23 cellular contexts compared by ENCODE assay signal in the genomic region with DNA sequence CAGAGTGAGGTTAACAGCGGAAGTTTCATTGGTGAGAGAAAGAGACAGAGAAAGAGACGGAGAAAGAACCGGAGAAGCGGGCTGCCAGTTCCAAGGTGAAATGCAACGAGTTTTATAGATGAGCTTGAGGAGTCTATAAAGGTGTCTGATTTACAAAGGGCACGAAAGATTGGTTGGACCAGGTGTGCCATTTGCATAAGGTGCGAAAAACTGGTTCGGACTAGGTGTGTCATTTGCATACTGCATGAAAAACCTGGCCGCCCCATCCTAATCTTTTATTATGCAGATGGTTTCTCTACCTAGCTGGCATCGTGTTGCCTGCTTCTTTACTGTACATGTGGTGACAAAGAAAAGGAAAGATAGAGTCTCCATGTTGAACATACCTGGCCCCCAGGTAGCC.
DNase-seq lines count a peak whose midpoint lies in the region; ATAC-seq and TF ChIP-seq lines count a peak whose summit lies in the region.
"Had no signal": no experiment of that assay in that cellular context is flagged by ENCODE, and none has a peak within 500 bp of the region (broad histone marks: within the 10 kb centered on the region; RNA-seq: fewer than 3 reads in every experiment).

No MANE protein-coding gene starts in this region.

- H3K4me2 ChIP-seq in GM23338: 0 out of 2 replicates have a peak overlapping the region, but pooled peaks have one; percentile 11
- H3K4me2 ChIP-seq: A549; BLaER1 treated with 17β-estradiol and CSF1 and Interleukin-3, amounts not matched to agents 10 nM and 100 nM had no signal

- H3K4me3 Mint-ChIP-seq in GM23338: no peak overlapping the region; the same call in 2 of the 3 replicates
- H3K4me3 Mint-ChIP-seq: CD4-positive, alpha-beta memory T cell had no signal

- no peaks in the 10 kb centered on the region for H3K36me3 ChIP-seq in GM23338 (ENCODE audit: insufficient read depth)
- H3K36me3 ChIP-seq: BE2C; BLaER1 treated with 17β-estradiol and CSF1 and Interleukin-3, amounts not matched to agents 10 nM and 100 nM had no signal

- DNase-seq in GM23338 (ENCODE audit: low spot score): peak; percentile 32
- peak; percentile 85 for DNase-seq in NCI-H526 treated with DMSO at 0.1 percent for 48 hours (lab: John Stamatoyannopoulos, UW)
- peak; percentile 9 for DNase-seq in epithelial cell of esophagus (ENCODE audit: low read depth)
- peak; percentile 12 for DNase-seq in islet precursor cell
- no peak for DNase-seq in D341Med (ENCODE audit: low spot score)
- DNase-seq in NCI-H446 treated with DMSO at 0.1 percent for 48 hours (lab: John Stamatoyannopoulos, UW): no peak
- no peak for DNase-seq in ecto neural progenitor cell (ENCODE audit: low spot score)
- DNase-seq: 8988T; ACHN; AML-193; BE2C; Calu3; CD4-positive, alpha-beta memory T cell; COR-L47; DMS153; DND-41; GDM1; GOT3; HCEC 1CT had no signal

- no peak overlapping the region for H3K27ac ChIP-seq in GM23338 (ENCODE audit: low read depth)
- H3K27ac ChIP-seq: A549; BLaER1 treated with 17β-estradiol and CSF1 and Interleukin-3, amounts not matched to agents 10 nM and 100 nM had no signal

- H3K36me3 Mint-ChIP-seq in GM23338 (ENCODE audit: low read depth): no peaks in the 10 kb centered on the region
- H3K36me3 Mint-ChIP-seq: CD4-positive, alpha-beta memory T cell had no signal

- H3K4me3 ChIP-seq in GM23338 (no peak overlapping the region), epithelial cell of esophagus (ENCODE audit: low read length) (no peak overlapping the region)
- H3K4me3 ChIP-seq: A549; BLaER1 treated with 17β-estradiol and CSF1 and Interleukin-3, amounts not matched to agents 10 nM and 100 nM; GM12878 had no signal

- H3K9me3 Mint-ChIP-seq in GM23338: no peaks in the 10 kb centered on the region
- H3K9me3 Mint-ChIP-seq: CD4-positive, alpha-beta memory T cell had no signal

- no peaks in the 10 kb centered on the region for H3K79me2 ChIP-seq in GM23338 (replicated peaks; ENCODE audit: insufficient read depth)

- peaks cover 17% of the 10 kb centered on the region for H3K4me1 ChIP-seq in GM23338 (ENCODE audit: insufficient read depth)
- H3K4me1 ChIP-seq: BE2C; BLaER1 treated with 17β-estradiol and CSF1 and Interleukin-3, amounts not matched to agents 10 nM and 100 nM had no signal

- peaks cover 29% of the 10 kb centered on the region for H3K4me1 Mint-ChIP-seq in GM23338

- H3K27me3 Mint-ChIP-seq in GM23338 (ENCODE audit: insufficient read depth, low read depth, poor library complexity): peaks cover 6% of the 10 kb centered on the region

- no peaks in the 10 kb centered on the region; the same call in 1 of the 2 replicates for H3K9me2 ChIP-seq in GM23338 (ENCODE audit: insufficient read depth)

- H3F3A ChIP-seq in GM23338 (replicated peaks; ENCODE audit: low read depth): no peaks in the 10 kb centered on the region

- no peaks in the 10 kb centered on the region for H3K27me3 ChIP-seq in GM23338 (ENCODE audit: insufficient read depth)
- H3K27me3 ChIP-seq: BLaER1 treated with 17β-estradiol and CSF1 and Interleukin-3, amounts not matched to agents 10 nM and 100 nM had no signal

- H3K27ac Mint-ChIP-seq in GM23338: peak overlapping the region; percentile 80; the same call in 1 of the 2 replicates
- H3K27ac Mint-ChIP-seq: CD4-positive, alpha-beta memory T cell had no signal

- peak; percentile 39; the same call in 2 of the 3 replicates for ATAC-seq in GM23338
- ATAC-seq in HG03025 (IDR thresholded peaks at IDR 0.05; ENCODE audit: low FRiP score, unreplicated experiment): no peak
- ATAC-seq: A549, GM12878 had no signal

- H4K20me1 ChIP-seq in GM23338 (replicated peaks; ENCODE audit: insufficient read depth): no peaks in the 10 kb centered on the region
- H4K20me1 ChIP-seq: BLaER1 treated with 17β-estradiol and CSF1 and Interleukin-3, amounts not matched to agents 10 nM and 100 nM had no signal

- peak overlapping the region; percentile 1; the same call in 1 of the 2 replicates for H2AFZ ChIP-seq in GM23338

- TF ChIP-seq CTCF in GM23338 (conservative IDR thresholded peaks at IDR 0.05; ENCODE audit: low read depth in 2 of 2) (no peak), epithelial cell of esophagus (IDR thresholded peaks at IDR 0.05; ENCODE audit: insufficient read depth, low read depth, low read length, missing control alignments) (no peak)

TF ChIP-seq in GM23338, 12 proteins besides CTCF, POLR2A, EP300 and RAD21 (continues in another document):
- TF ChIP-seq EZH2phosphoT487 (IDR thresholded peaks at IDR 0.05; ENCODE audit: unreplicated experiment) (no peak), STAT1 (IDR thresholded peaks at IDR 0.05; ENCODE audit: unreplicated experiment) (no peak), ETS1 (IDR thresholded peaks at IDR 0.05) (no peak), REST (IDR thresholded peaks at IDR 0.05; ENCODE audit: unreplicated experiment) (no peak), ZNF331 (CRISPR knock-in tag; IDR thresholded peaks at IDR 0.05; ENCODE audit: low read depth) (no peak), NANOG (IDR thresholded peaks at IDR 0.05; ENCODE audit: borderline replicate concordance) (no peak), CREB1 (CRISPR knock-in tag; IDR thresholded peaks at IDR 0.05; ENCODE audit: low read depth) (no peak), POLR2AphosphoS5 (IDR thresholded peaks at IDR 0.05; ENCODE audit: low read depth) (no peak), EZH2 (IDR thresholded peaks at IDR 0.05; ENCODE audit: low read depth, unreplicated experiment) (no peak)

Comparison
In these comparisons a context has a peak if more than half of its experiments do, and no peak if none do; other contexts are left out.
1. DNase-seq: peak in GM23338 (single experiment), NCI-H526 treated with DMSO at 0.1 percent for 48 hours (single experiment), epithelial cell of esophagus (single experiment) and islet precursor cell (single experiment); none in D341Med (single experiment), NCI-H446 treated with DMSO at 0.1 percent for 48 hours (single experiment) and ecto neural progenitor cell (single experiment).